In the genomic region with DNA sequence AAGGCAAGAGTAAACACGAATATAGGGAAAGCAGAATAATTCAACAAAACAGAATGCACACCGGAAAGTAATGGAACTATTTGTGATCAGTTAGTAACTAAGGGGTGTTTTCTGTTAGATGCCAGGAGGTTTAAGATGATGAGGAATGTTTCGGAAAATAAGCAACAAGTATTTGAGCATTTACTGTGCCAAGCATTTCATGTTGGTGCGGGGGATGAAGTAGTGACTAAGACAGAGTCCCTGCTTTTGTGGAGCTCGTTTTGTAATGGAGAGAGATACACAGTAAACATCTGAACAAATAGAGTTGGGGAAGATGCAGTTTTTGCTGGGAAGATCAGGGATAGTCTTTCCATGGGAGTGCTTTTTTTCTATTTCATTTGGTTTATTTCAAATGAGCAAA, we compare ENCODE assay signal across 14 cellular contexts.
A peak's percentile ranks its signal among the peaks of the same experiment; 100 is the strongest.
DNase-seq lines count a peak whose midpoint lies in the region; ATAC-seq and TF ChIP-seq lines count a peak whose summit lies in the region.
"Had no signal": no experiment of that assay in that cellular context is flagged by ENCODE, and none has a peak within 500 bp of the region (broad histone marks: within the 10 kb centered on the region; RNA-seq: fewer than 3 reads in every experiment).

No MANE protein-coding gene starts in this region.

- peak overlapping the region; percentile 47 for H3K4me2 ChIP-seq in skeletal muscle satellite cell (ENCODE audit: low read length)

- no peak for ATAC-seq in activated CD8-positive, alpha-beta T cell treated with anti-CD3 and anti-CD28 coated beads for 36 hours
- no peak for ATAC-seq in activated CD8-positive, alpha-beta T cell treated with anti-CD3 and anti-CD28 coated beads, Interleukin-2, amount 10 ng/mL, durations not matched to agents 7 days and 5 days
- no peak for ATAC-seq in HG03378 (IDR thresholded peaks at IDR 0.05; ENCODE audit: unreplicated experiment)

- CTCF ChIA-PET in activated CD8-positive, alpha-beta T cell treated with anti-CD3 and anti-CD28 coated beads for 36 hours (lab: Charles Lee) = no interaction called here
- CTCF ChIA-PET in activated CD8-positive, alpha-beta T cell treated with anti-CD3 and anti-CD28 coated beads, Interleukin-2, amount 10 ng/mL, durations not matched to agents 7 days and 5 days (lab: Charles Lee) = no interaction called here

- no peaks in the 10 kb centered on the region for H3K9me3 Mint-ChIP-seq in activated CD8-positive, alpha-beta T cell treated with anti-CD3 and anti-CD28 coated beads for 36 hours
- no peaks in the 10 kb centered on the region for H3K9me3 Mint-ChIP-seq in activated CD8-positive, alpha-beta T cell treated with anti-CD3 and anti-CD28 coated beads, Interleukin-2, amount 10 ng/mL, durations not matched to agents 7 days and 5 days (ENCODE audit: insufficient read depth)

- peaks cover 17% of the 10 kb centered on the region for H3K36me3 Mint-ChIP-seq in activated CD8-positive, alpha-beta T cell treated with anti-CD3 and anti-CD28 coated beads for 36 hours (ENCODE audit: low read depth)
- peaks cover 27% of the 10 kb centered on the region for H3K36me3 Mint-ChIP-seq in activated CD8-positive, alpha-beta T cell treated with anti-CD3 and anti-CD28 coated beads, Interleukin-2, amount 10 ng/mL, durations not matched to agents 7 days and 5 days (ENCODE audit: low read depth)

- H3K36me3 ChIP-seq in skeletal muscle satellite cell (ENCODE audit: insufficient read depth, low read length) = peaks cover 6% of the 10 kb centered on the region

- H3K27me3 Mint-ChIP-seq in activated CD8-positive, alpha-beta T cell treated with anti-CD3 and anti-CD28 coated beads for 36 hours = no peaks in the 10 kb centered on the region
- no peaks in the 10 kb centered on the region for H3K27me3 Mint-ChIP-seq in activated CD8-positive, alpha-beta T cell treated with anti-CD3 and anti-CD28 coated beads, Interleukin-2, amount 10 ng/mL, durations not matched to agents 7 days and 5 days (ENCODE audit: low read depth)
- H3K27me3 Mint-ChIP-seq: progenitor cell of endocrine pancreas had no signal

- no peak overlapping the region for H3K4me3 Mint-ChIP-seq in activated CD8-positive, alpha-beta T cell treated with anti-CD3 and anti-CD28 coated beads for 36 hours
- no peak overlapping the region for H3K4me3 Mint-ChIP-seq in activated CD8-positive, alpha-beta T cell treated with anti-CD3 and anti-CD28 coated beads, Interleukin-2, amount 10 ng/mL, durations not matched to agents 7 days and 5 days

- no peak overlapping the region for H3K4me3 ChIP-seq in skeletal muscle satellite cell (ENCODE audit: low read length)

- H3K4me1 Mint-ChIP-seq in activated CD8-positive, alpha-beta T cell treated with anti-CD3 and anti-CD28 coated beads for 36 hours (ENCODE audit: low read depth) = peaks cover 81% of the 10 kb centered on the region
- peaks cover 38% of the 10 kb centered on the region for H3K4me1 Mint-ChIP-seq in activated CD8-positive, alpha-beta T cell treated with anti-CD3 and anti-CD28 coated beads, Interleukin-2, amount 10 ng/mL, durations not matched to agents 7 days and 5 days (ENCODE audit: low read depth)

- no peaks in the 10 kb centered on the region for H3K27me3 ChIP-seq in skeletal muscle satellite cell (ENCODE audit: control insufficient read depth, insufficient read depth, low read length)

- H3K9me3 ChIP-seq in skeletal muscle satellite cell (replicated peaks; ENCODE audit: low read length) = no peaks in the 10 kb centered on the region

- H3K27ac Mint-ChIP-seq in activated CD8-positive, alpha-beta T cell treated with anti-CD3 and anti-CD28 coated beads for 36 hours = peak overlapping the region; percentile 3
- H3K27ac Mint-ChIP-seq in activated CD8-positive, alpha-beta T cell treated with anti-CD3 and anti-CD28 coated beads, Interleukin-2, amount 10 ng/mL, durations not matched to agents 7 days and 5 days = no peak overlapping the region

- H3K9ac ChIP-seq in skeletal muscle satellite cell (ENCODE audit: low read depth, low read length) = no peak overlapping the region

- H3K4me1 ChIP-seq in skeletal muscle satellite cell (ENCODE audit: control insufficient read depth, insufficient read depth, low read length) = peaks cover 31% of the 10 kb centered on the region

- intact Hi-C loops in activated CD8-positive, alpha-beta T cell treated with anti-CD3 and anti-CD28 coated beads for 36 hours (cut with micrococcal nuclease) = no loop called here

- TF ChIP-seq CTCF in activated CD8-positive, alpha-beta T cell treated with anti-CD3 and anti-CD28 coated beads for 36 hours (IDR thresholded peaks at IDR 0.05) = no peak
- TF ChIP-seq CTCF in VCaP (conservative IDR thresholded peaks at IDR 0.05) = no peak

- no peak for DNase-seq in activated CD8-positive, alpha-beta T cell treated with anti-CD3 and anti-CD28 coated beads for 36 hours
- DNase-seq in activated CD8-positive, alpha-beta T cell treated with anti-CD3 and anti-CD28 coated beads, Interleukin-2, amount 10 ng/mL, durations not matched to agents 7 days and 5 days = no peak
- peak; percentile 26 for DNase-seq in fibroblast of the conjunctiva (ENCODE audit: low read depth)
- DNase-seq in NCI-H2196 treated with DMSO at 0.1 percent for 48 hours (lab: John Stamatoyannopoulos, UW; ENCODE audit: unreplicated experiment) = no peak
- no peak for DNase-seq in caudate nucleus (lab: John Stamatoyannopoulos, UW)
- DNase-seq: activated gamma-delta T cell treated with Interleukin-2 at 50 U/mL for 16 hours; Calu3; effector CD8-positive, alpha-beta T cell; Kasumi-1; NCI-H1436 treated with DMSO at 0.1 percent for 48 hours had no signal

- POLR2A ChIA-PET in activated CD8-positive, alpha-beta T cell treated with anti-CD3 and anti-CD28 coated beads for 36 hours (lab: Charles Lee) = no interaction called here
- POLR2A ChIA-PET in activated CD8-positive, alpha-beta T cell treated with anti-CD3 and anti-CD28 coated beads, Interleukin-2, amount 10 ng/mL, durations not matched to agents 7 days and 5 days (lab: Charles Lee) = no interaction called here

- peak overlapping the region; percentile 36 for H3K27ac ChIP-seq in VCaP
- no peak overlapping the region for H3K27ac ChIP-seq in caudate nucleus (ENCODE audit: low read depth, low read length)
